In the genomic region with DNA sequence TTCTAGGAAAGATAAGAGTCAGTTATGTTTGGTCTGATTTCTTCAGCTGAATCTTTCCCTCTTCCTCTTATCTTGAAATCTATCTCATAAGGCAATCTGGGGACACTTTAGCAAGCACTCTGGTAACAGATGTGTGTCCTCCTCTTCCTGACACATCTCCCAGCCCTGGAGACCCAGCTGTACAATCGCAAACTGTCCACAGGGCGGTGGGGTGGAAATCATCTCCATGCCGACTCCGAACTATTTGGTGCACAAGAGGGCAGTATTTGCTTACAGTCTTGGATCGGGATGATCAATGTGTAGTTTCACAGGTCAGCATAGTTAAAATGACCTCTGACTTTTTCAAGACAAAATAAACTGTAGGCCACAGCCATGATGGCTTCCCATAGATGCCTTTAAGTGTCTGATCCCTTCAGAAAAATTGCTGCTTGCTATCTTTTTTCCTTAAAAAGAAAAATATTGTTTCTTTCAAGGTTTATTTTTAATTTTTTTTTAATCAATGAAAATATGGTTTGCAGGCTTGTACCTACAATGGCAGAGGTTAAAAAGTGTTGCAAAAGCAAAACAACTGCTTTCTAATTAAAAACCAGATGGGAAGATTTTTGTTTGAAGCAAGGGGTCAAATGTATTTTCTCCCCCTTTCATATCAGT, we compare ENCODE assay signal across 8 cellular contexts. TPM values are rescaled to one million over a fixed set of nuclear protein-coding genes. Genes with fewer than 3 reads are reported as not detected.
DNase-seq lines count a peak whose midpoint lies in the region; TF ChIP-seq lines count a peak whose summit lies in the region.

No MANE protein-coding gene starts in this region.

- no peak for TF ChIP-seq POLR2A in prostate gland (IDR thresholded peaks at IDR 0.05)

- H3K4me1 ChIP-seq in prostate gland (replicated peaks) = no peaks in the 10 kb centered on the region

- peak; percentile 65 to 80 for DNase-seq in NCI-H2081 (lab: John Stamatoyannopoulos, UW)
- DNase-seq in NCI-H2081 treated with DMSO at 0.1 percent for 48 hours (lab: John Stamatoyannopoulos, UW) = no peak
- DNase-seq in NCI-H2107 (lab: John Stamatoyannopoulos, UW) = peak; percentile 69
- peak; percentile 80 for DNase-seq in WERI-Rb-1
- DNase-seq in head of caudate nucleus = peak; percentile 24 to 87 (median 69)
- DNase-seq in prostate gland (ENCODE audit: low spot score) = peak; percentile 60
- DNase-seq in GDM1 (lab: John Stamatoyannopoulos, UW) = no peak
- no peak for DNase-seq in T-helper 1 cell

- no peaks in the 10 kb centered on the region for H3K36me3 ChIP-seq in WERI-Rb-1
- no peaks in the 10 kb centered on the region for H3K36me3 ChIP-seq in prostate gland

- H3K9me3 ChIP-seq in WERI-Rb-1 (ENCODE audit: severe bottlenecking) (no peaks in the 10 kb centered on the region), prostate gland (no peaks in the 10 kb centered on the region)

- 11% methylated on average over 5 of the region's 5 CpGs for WGBS in prostate gland

- H3K4me3 ChIP-seq in WERI-Rb-1 (ENCODE audit: low read depth, low read length) (no peak overlapping the region), prostate gland (no peak overlapping the region)

- intact Hi-C loops in head of caudate nucleus (cut with DNase I) (loop anchor here (10.0 kb wide), 1 partner anchor 154 kb away; no protein-coding TSS in a partner anchor), prostate gland (cut with DNase I) (loop anchor here (5.0 kb wide), 3 partner anchors 151 to 436 kb away; no protein-coding TSS in a partner anchor)

- no peaks in the 10 kb centered on the region for H3K27me3 ChIP-seq in WERI-Rb-1 (ENCODE audit: insufficient read depth, low read depth, severe bottlenecking)
- no peaks in the 10 kb centered on the region for H3K27me3 ChIP-seq in prostate gland (replicated peaks; ENCODE audit: insufficient read depth)

- H3K27ac ChIP-seq in WERI-Rb-1 (no peak overlapping the region), prostate gland (no peak overlapping the region)

- TF ChIP-seq CTCF in WERI-Rb-1 (IDR thresholded peaks at IDR 0.05; ENCODE audit: low read depth, low read length) (peak; percentile 83), prostate gland (IDR thresholded peaks at IDR 0.05) (peak; percentile 34 to 89 (median 71))

RNA-seq across cellular contexts. Expression of a gene that starts 17.7 kb away (rescaled TPM):
- total RNA-seq in prostate gland = 10 to 100 TPM; 24.7 to 26.1 TPM

RNA-seq across cellular contexts. Expression of a gene that starts 47.4 kb away (rescaled TPM):
- total RNA-seq in prostate gland = 10 to 100 TPM; 24.0 to 28.1 TPM

Comparison
In these comparisons a context has a peak if more than half of its experiments do, and no peak if none do; other contexts are left out.
1. DNase-seq: peak in NCI-H2081 (2 of 2), NCI-H2107 (single experiment), WERI-Rb-1 (single experiment), head of caudate nucleus (42 of 42) and prostate gland (single experiment); none in NCI-H2081 treated with DMSO at 0.1 percent for 48 hours (single experiment), GDM1 (single experiment) and T-helper 1 cell (0 of 5).